ENCODE assay signal across 8 cellular contexts in the genomic region with DNA sequence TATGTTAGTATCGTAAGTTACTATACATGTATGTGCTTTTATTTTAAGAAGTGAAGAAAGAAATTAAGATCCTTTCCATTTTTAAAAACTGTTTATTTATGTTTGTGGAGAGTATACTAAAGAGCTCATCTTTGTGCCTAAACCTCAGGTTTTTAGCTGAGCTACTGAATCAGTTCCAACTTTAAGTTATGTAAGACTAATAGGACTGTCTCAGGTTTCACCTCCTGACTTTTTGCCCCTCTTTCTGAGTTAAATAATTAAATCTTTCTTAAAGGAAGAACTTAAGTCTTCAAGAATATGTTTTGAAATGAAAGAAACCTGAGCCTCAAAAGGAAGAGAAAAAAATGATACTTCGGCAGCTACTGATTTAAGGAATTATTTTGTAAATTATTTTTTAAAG. TPM values are rescaled to one million over a fixed set of nuclear protein-coding genes. Genes with fewer than 3 reads are reported as not detected.
DNase-seq lines count a peak whose midpoint lies in the region; ATAC-seq, FAIRE-seq and TF ChIP-seq lines count a peak whose summit lies in the region.

No MANE protein-coding gene starts in this region.

- H3K27ac ChIP-seq in PC-9: peak overlapping the region; percentile 95; the same call in 1 of the 2 replicates
- H3K27ac ChIP-seq in pancreas: no peak overlapping the region

- H3K9me3 ChIP-seq in PC-9 (ENCODE audit: insufficient read depth, low read depth) (no peaks in the 10 kb centered on the region), pancreas (no peaks in the 10 kb centered on the region)

- CTCF ChIA-PET in PC-9 (lab: Charles Lee): interaction anchor here (0.5 to 0.8 kb wide), 3 partner anchors 25 to 284 kb away, joined by 3 to 9 read pairs (median 4); no protein-coding TSS in a partner anchor

- intact Hi-C loops in PC-9 (cut with micrococcal nuclease; ENCODE audit: unreplicated experiment) (loop anchor here (5.0 to 10.0 kb wide), 3 partner anchors 69 to 586 kb away; no protein-coding TSS in a partner anchor), pancreas (cut with DNase I) (no loop called here)

- H3K9me2 ChIP-seq in PC-9 (ENCODE audit: insufficient read depth): no peaks in the 10 kb centered on the region

- no peak for DNase-seq in GM06990 (ENCODE audit: extremely low read depth, insufficient read length)
- peak in 1 of 2 experiments; percentile 40 for DNase-seq in PC-9
- no peak for DNase-seq in epithelial cell of proximal tubule (ENCODE audit: low read depth)
- DNase-seq in pancreas: no peak
- DNase-seq in stimulated activated CD4-positive, alpha-beta T cell treated with anti-CD3 and anti-CD28 coated beads, Interleukin-4, amount 100 ng/mL, for 1 hour: no peak
- no peak for DNase-seq in D721Med (ENCODE audit: insufficient read length, low spot score)
- DNase-seq in NCI-H1694 (lab: John Stamatoyannopoulos, UW): no peak

- no peak for ATAC-seq in pancreas
- ATAC-seq in GM21723 (IDR thresholded peaks at IDR 0.05; ENCODE audit: unreplicated experiment): no peak

- H4K20me1 ChIP-seq in PC-9 (ENCODE audit: insufficient read depth): peaks cover 21% of the 10 kb centered on the region

- BruUV-seq in PC-9 (replicated peaks; lab: Mats Ljungman, UMichigan): no TSS peak

- H3K79me2 ChIP-seq in PC-9 (ENCODE audit: low read depth): peaks cover 83% of the 10 kb centered on the region

- H3K36me3 ChIP-seq in GM06990 (ENCODE audit: control insufficient read depth, insufficient read depth, low read length) (peaks cover 3% of the 10 kb centered on the region), PC-9 (ENCODE audit: low read depth) (peaks cover 9% of the 10 kb centered on the region; the same call in 1 of the 2 replicates), pancreas (no peaks in the 10 kb centered on the region)

- H2AFZ ChIP-seq in PC-9: no peak overlapping the region

- peaks cover 15% of the 10 kb centered on the region; the same call in 1 of the 2 replicates for H3F3A ChIP-seq in PC-9 (ENCODE audit: insufficient read depth, low read depth)

- H3K4me3 ChIP-seq in GM06990 (replicated peaks; ENCODE audit: low read depth, low read length): peak overlapping the region; percentile 77
- peak overlapping the region; percentile 74 for H3K4me3 ChIP-seq in PC-9
- peak overlapping the region; percentile 77 for H3K4me3 ChIP-seq in epithelial cell of proximal tubule (ENCODE audit: low read depth, low read length)
- peak overlapping the region in 3 of 4 donors; percentile 58 to 94 (median 92) for H3K4me3 ChIP-seq in pancreas

- H3K4me1 ChIP-seq in PC-9 (replicated peaks; ENCODE audit: insufficient read depth): peaks cover 28% of the 10 kb centered on the region
- H3K4me1 ChIP-seq in pancreas: peaks cover 0 to 24% (median 15%) of the 10 kb centered on the region in 3 donors

- 62 to 80% methylated on average over 2 of the region's 2 CpGs for WGBS in pancreas, 2 donors

- FAIRE-seq in pancreas (lab: Jason Lieb, UNC) (no peak), D721Med (lab: Jason Lieb, UNC) (no peak)

- H3K4me2 ChIP-seq in PC-9: peak overlapping the region; percentile 96

- H3K27me3 ChIP-seq in GM06990 (replicated peaks; ENCODE audit: control insufficient read depth, insufficient read depth, low read length) (no peaks in the 10 kb centered on the region), PC-9 (ENCODE audit: insufficient read depth, low read depth) (no peaks in the 10 kb centered on the region), pancreas (no peaks in the 10 kb centered on the region)

- POLR2A ChIA-PET in PC-9 (lab: Charles Lee; ENCODE audit: unreplicated experiment): interaction anchor here (0.5 to 1.0 kb wide), 5 partner anchors 10 to 162 kb away, joined by 5 to 22 read pairs (median 9); a partner anchor contains a TSS

- no peak for TF ChIP-seq CTCF in GM06990 (IDR thresholded peaks at IDR 0.05; ENCODE audit: insufficient read depth, low read length, poor library complexity, severe bottlenecking)
- TF ChIP-seq CTCF in PC-9 (conservative IDR thresholded peaks at IDR 0.05): no peak
- TF ChIP-seq CTCF in epithelial cell of proximal tubule (conservative IDR thresholded peaks at IDR 0.05; ENCODE audit: low read depth, low read length): no peak
- TF ChIP-seq CTCF in pancreas (IDR thresholded peaks at IDR 0.05): no peak
- TF ChIP-seq CTCF in D721Med (IDR thresholded peaks at IDR 0.05; ENCODE audit: insufficient read depth, missing control alignments): no peak

RNA-seq across cellular contexts. Expression of a gene that starts 2.6 kb away (rescaled TPM):
- total RNA-seq in PC-9 (2021): 116 and 119 TPM in 2 replicates
- 53.5 and 55.1 TPM in 2 replicates for total RNA-seq in epithelial cell of proximal tubule
- 10 to 100 TPM; 20.6 to 39.6 (median 23.8) TPM for total RNA-seq in pancreas
- 10 to 100 TPM in 1 of 2 donors, 1 to 10 TPM in 1; 9.0 to 11.7 TPM for polyA plus RNA-seq in pancreas
